Comparison of ENCODE assay signal across 8 cellular contexts in genomic region chr18:47175895-47176575, GRCh38. TPM values are rescaled to one million over a fixed set of nuclear protein-coding genes. Genes with fewer than 3 reads are reported as not detected.
DNase-seq lines count a peak whose midpoint lies in the region; ATAC-seq and TF ChIP-seq lines count a peak whose summit lies in the region.

IER3IP1 (minus strand) TSS chr18:47176364; CDS start chr18:47176277, 87 bp downstream.

- no peaks in the 10 kb centered on the region for H3K36me3 Mint-ChIP-seq in T-cell

- DNase-seq in NCI-H1417 treated with DMSO at 0.1 percent for 48 hours (lab: John Stamatoyannopoulos, UW) = peak; percentile 78
- DNase-seq in T-cell = peak; percentile 68 to 88 (median 82)
- DNase-seq in left cardiac atrium = peak; percentile 94
- DNase-seq in psoas muscle = peak; percentile 94 to 96

- H3K27me3 ChIP-seq in psoas muscle (ENCODE audit: insufficient read depth in 3 of 3, low read length in 2 of 3) = no peaks in the 10 kb centered on the region

- ATAC-seq in HG02759 (IDR thresholded peaks at IDR 0.05; ENCODE audit: unreplicated experiment) (peak; percentile 92), T-cell (replicated peaks in 1 of 4) (peak; percentile 92 to 95 (median 94)), left cardiac atrium (peak; percentile 97 to 99), psoas muscle (peak; percentile 97 to 99 (median 98))

- H3K4me1 ChIP-seq in psoas muscle (peaks cover 18% of the 10 kb centered on the region), urinary bladder (ENCODE audit: insufficient read depth) (no peaks in the 10 kb centered on the region)

- H3K9me3 ChIP-seq in psoas muscle = no peaks in the 10 kb centered on the region

- no peaks in the 10 kb centered on the region for H3K27me3 Mint-ChIP-seq in T-cell

- peak within 1 kb of the TSS; percentile 97 for H3K4me3 ChIP-seq in psoas muscle
- peak within 1 kb of the TSS; percentile 95 for H3K4me3 ChIP-seq in urinary bladder (ENCODE audit: low read depth, low read length)

- intact Hi-C loops in left cardiac atrium (cut with DNase I) (no loop called here), psoas muscle (cut with DNase I) (loop anchor here in 1 of 2 donors (5.0 kb wide), 1 partner anchor 34 kb away; no protein-coding TSS in a partner anchor)

- no peak within 1 kb of the TSS for H3K27ac ChIP-seq in adipose tissue (ENCODE audit: low read depth, low read length)
- peak within 1 kb of the TSS; percentile 86 for H3K27ac ChIP-seq in psoas muscle
- peak within 1 kb of the TSS; percentile 59 for H3K27ac ChIP-seq in urinary bladder (ENCODE audit: low read depth)

- peak within 1 kb of the TSS; percentile 15 to 63 (median 40) for H3K4me3 Mint-ChIP-seq in T-cell

- peaks cover 0 to 7% (median 5%) of the 10 kb centered on the region in 3 donors for H3K4me1 Mint-ChIP-seq in T-cell

- POLR2A ChIA-PET in T-cell (lab: Charles Lee) = no interaction called here

- CTCF ChIA-PET in T-cell (lab: Charles Lee) = no interaction called here

- peak within 1 kb of the TSS; percentile 36 to 79 for H3K27ac Mint-ChIP-seq in T-cell

- no peaks in the 10 kb centered on the region for H3K9me3 Mint-ChIP-seq in T-cell

- WGBS in adipose tissue, 3 donors = 0 to 1% (median 1%) methylated on average over 48 of the region's 48 CpGs
- 0 to 1% (median 0%) methylated on average over 47 to 48 of the region's 48 CpGs for WGBS in psoas muscle, 3 donors
- WGBS in urinary bladder = under 1% methylated on average over 48 of the region's 48 CpGs

- TF ChIP-seq CTCF in GM12872 (IDR thresholded peaks at IDR 0.05; ENCODE audit: insufficient read depth, low read depth, low read length) = 0 out of 3 replicates have a peak, but pooled peaks have one; percentile 10
- peak; percentile 5 for TF ChIP-seq CTCF in psoas muscle (IDR thresholded peaks at IDR 0.05)

- peaks cover 0 to 6% of the 10 kb centered on the region in 2 donors for H3K36me3 ChIP-seq in psoas muscle (ENCODE audit: insufficient read depth in 1 of 2, low read depth in 1 of 2)
- no peaks in the 10 kb centered on the region for H3K36me3 ChIP-seq in urinary bladder (ENCODE audit: insufficient read depth)

RNA-seq across cellular contexts. Expression of gene IER3IP1, which starts in this region (rescaled TPM):
- total RNA-seq in T-cell = 1 to 10 TPM; 3.5 to 8.6 (median 7.3) TPM
- polyA plus RNA-seq in adipose tissue = 10 to 100 TPM in 2 of 3 donors, 1 to 10 TPM in 1; 6.9 to 16.3 (median 11.6) TPM
- total RNA-seq in left cardiac atrium = 10 to 100 TPM in 1 of 2 donors, 1 to 10 TPM in 1; 9.9 to 13.7 TPM
- 10 to 100 TPM in 2 of 4 donors, 1 to 10 TPM in 2; 9.3 to 12.6 (median 11.0) TPM for total RNA-seq in psoas muscle
- polyA plus RNA-seq in psoas muscle = 10 to 100 TPM; 16.0 to 27.9 (median 18.6) TPM
- 31.4 TPM for total RNA-seq in urinary bladder
- polyA plus RNA-seq in urinary bladder = 12.9 TPM
